Comparison of ENCODE assay signal across 1 cellular context in the genomic region with DNA sequence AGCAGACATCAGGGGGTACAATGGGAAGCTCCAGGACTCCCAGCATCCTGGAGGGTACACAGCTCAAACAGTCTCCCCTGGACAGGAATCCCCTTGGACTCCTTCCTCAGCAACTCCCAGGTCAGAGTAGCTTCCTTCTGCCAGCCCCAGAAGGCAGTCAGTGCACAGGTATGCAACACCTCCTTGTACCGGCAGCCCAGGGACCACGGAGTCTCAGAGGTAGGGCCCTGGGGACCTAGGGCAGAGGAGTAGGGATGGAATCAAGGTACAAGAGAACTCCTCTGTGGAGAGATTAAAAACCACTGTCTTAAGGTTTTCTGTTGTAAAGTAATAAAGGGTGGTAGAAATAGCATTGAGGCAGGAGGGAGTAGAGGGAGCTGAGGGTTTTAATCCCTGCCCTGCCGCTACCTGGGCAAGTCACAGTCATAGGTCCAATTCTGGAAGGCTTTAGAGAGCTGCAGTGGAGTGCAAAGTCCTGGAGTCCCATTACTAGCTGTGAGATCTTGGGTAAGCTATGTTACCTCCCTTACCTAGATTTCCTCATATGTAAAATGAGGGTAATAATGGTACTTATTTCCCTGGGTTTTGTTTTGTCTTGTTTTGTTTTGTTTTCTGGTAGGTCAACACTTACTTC.
TF ChIP-seq lines count a peak whose summit lies in the region.

No MANE protein-coding gene starts in this region.

TF ChIP-seq in liver, 16 proteins besides CTCF, POLR2A, EP300 and RAD21:
- TF ChIP-seq YY1 (IDR thresholded peaks at IDR 0.05) (no peak), HNF4A (conservative IDR thresholded peaks at IDR 0.05) (peak; percentile 29 to 44)
